ENCODE assay signal across 1 cellular context in genomic region chr20:39390186-39390585, GRCh38.
TF ChIP-seq lines count a peak whose summit lies in the region.

No MANE protein-coding gene starts in this region.

TF ChIP-seq in H1, 55 proteins besides CTCF, POLR2A, EP300 and RAD21 (continued from another document):
- no peak for TF ChIP-seq HDAC2 (IDR thresholded peaks at IDR 0.05; ENCODE audit: borderline replicate concordance in 1 of 2, low read depth in 2 of 2, low read length in 2 of 2)
- TF ChIP-seq RNF2 (IDR thresholded peaks at IDR 0.05; ENCODE audit: borderline replicate concordance, low read depth, low read length, missing control alignments, poor library complexity, severe bottlenecking) = no peak
- TF ChIP-seq RXRA (IDR thresholded peaks at IDR 0.05; ENCODE audit: insufficient read depth, low read depth, low read length) = no peak
- no peak for TF ChIP-seq SIN3A (conservative IDR thresholded peaks at IDR 0.05 in 1 of 2, IDR thresholded peaks at IDR 0.05 in 1 of 2; ENCODE audit: low read depth in 1 of 2, low read length in 2 of 2)
- no peak for TF ChIP-seq GABPA (IDR thresholded peaks at IDR 0.05; ENCODE audit: borderline replicate concordance, insufficient read depth, low read length)
- no peak for TF ChIP-seq POLR2AphosphoS5 (IDR thresholded peaks at IDR 0.05; ENCODE audit: low read depth, low read length)
- no peak for TF ChIP-seq JUN (IDR thresholded peaks at IDR 0.05; ENCODE audit: low read depth, low read length)
- no peak for TF ChIP-seq CBX8 (IDR thresholded peaks at IDR 0.05; ENCODE audit: borderline replicate concordance, low read depth, low read length)
- no peak for TF ChIP-seq POU5F1 (IDR thresholded peaks at IDR 0.05; ENCODE audit: low read depth, low read length)
